ENCODE assay signal across 1 cellular context in the genomic region with DNA sequence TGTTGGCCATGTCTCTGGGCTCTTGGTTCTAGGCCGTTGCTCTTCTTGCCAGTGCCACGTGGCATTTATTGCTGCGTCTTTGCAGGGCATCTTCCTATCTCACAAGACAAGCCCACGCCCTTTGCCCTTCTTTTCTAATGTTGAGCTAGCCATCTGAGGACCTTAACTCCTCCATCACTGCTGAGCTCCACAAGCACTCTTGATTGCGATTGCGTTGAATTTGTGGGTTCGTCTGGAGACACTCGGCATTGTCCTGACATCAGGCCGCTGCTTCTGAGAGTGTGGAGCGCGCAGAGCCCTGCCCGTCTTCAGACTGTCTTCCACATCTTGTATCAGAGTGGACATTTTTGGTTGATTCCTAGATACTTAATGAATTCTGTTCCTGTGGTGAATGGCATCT.
TF ChIP-seq lines count a peak whose summit lies in the region.

No MANE protein-coding gene starts in this region.

TF ChIP-seq in GM12878, 131 proteins besides CTCF, POLR2A, EP300 and RAD21:
- TF ChIP-seq BACH1 (IDR thresholded peaks at IDR 0.05; ENCODE audit: borderline replicate concordance) = no peak
- TF ChIP-seq HDGF (IDR thresholded peaks at IDR 0.05) = no peak
- no peak for TF ChIP-seq FOXK2 (IDR thresholded peaks at IDR 0.05)
- TF ChIP-seq, protein P1, sequence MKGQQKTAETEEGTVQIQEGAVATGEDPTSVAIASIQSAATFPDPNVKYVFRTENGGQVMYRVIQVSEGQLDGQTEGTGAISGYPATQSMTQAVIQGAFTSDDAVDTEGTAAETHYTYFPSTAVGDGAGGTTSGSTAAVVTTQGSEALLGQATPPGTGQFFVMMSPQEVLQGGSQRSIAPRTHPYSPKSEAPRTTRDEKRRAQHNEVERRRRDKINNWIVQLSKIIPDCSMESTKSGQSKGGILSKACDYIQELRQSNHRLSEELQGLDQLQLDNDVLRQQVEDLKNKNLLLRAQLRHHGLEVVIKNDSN (IDR thresholded peaks at IDR 0.05; ENCODE audit: borderline replicate concordance, extremely low read length, insufficient read depth, low read depth, low read length) = no peak
- TF ChIP-seq, protein P2, sequence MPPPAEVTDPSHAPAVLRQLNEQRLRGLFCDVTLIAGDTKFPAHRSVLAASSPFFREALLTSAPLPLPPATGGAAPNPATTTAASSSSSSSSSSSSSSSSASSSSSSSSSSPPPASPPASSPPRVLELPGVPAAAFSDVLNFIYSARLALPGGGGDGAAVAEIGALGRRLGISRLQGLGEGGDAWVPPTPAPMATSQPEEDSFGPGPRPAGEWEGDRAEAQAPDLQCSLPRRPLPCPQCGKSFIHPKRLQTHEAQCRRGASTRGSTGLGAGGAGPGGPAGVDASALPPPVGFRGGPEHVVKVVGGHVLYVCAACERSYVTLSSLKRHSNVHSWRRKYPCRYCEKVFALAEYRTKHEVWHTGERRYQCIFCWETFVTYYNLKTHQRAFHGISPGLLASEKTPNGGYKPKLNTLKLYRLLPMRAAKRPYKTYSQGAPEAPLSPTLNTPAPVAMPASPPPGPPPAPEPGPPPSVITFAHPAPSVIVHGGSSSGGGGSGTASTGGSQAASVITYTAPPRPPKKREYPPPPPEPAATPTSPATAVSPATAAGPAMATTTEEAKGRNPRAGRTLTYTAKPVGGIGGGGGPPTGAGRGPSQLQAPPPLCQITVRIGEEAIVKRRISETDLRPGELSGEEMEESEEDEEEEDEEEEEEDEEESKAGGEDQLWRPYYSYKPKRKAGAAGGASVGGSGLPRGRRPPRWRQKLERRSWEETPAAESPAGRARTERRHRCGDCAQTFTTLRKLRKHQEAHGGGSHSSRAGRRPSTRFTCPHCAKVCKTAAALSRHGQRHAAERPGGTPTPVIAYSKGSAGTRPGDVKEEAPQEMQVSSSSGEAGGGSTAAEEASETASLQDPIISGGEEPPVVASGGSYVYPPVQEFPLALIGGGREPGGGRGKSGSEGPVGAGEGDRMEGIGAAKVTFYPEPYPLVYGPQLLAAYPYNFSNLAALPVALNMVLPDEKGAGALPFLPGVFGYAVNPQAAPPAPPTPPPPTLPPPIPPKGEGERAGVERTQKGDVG (CRISPR knock-in tag; IDR thresholded peaks at IDR 0.05) = no peak
- TF ChIP-seq, protein P3, sequence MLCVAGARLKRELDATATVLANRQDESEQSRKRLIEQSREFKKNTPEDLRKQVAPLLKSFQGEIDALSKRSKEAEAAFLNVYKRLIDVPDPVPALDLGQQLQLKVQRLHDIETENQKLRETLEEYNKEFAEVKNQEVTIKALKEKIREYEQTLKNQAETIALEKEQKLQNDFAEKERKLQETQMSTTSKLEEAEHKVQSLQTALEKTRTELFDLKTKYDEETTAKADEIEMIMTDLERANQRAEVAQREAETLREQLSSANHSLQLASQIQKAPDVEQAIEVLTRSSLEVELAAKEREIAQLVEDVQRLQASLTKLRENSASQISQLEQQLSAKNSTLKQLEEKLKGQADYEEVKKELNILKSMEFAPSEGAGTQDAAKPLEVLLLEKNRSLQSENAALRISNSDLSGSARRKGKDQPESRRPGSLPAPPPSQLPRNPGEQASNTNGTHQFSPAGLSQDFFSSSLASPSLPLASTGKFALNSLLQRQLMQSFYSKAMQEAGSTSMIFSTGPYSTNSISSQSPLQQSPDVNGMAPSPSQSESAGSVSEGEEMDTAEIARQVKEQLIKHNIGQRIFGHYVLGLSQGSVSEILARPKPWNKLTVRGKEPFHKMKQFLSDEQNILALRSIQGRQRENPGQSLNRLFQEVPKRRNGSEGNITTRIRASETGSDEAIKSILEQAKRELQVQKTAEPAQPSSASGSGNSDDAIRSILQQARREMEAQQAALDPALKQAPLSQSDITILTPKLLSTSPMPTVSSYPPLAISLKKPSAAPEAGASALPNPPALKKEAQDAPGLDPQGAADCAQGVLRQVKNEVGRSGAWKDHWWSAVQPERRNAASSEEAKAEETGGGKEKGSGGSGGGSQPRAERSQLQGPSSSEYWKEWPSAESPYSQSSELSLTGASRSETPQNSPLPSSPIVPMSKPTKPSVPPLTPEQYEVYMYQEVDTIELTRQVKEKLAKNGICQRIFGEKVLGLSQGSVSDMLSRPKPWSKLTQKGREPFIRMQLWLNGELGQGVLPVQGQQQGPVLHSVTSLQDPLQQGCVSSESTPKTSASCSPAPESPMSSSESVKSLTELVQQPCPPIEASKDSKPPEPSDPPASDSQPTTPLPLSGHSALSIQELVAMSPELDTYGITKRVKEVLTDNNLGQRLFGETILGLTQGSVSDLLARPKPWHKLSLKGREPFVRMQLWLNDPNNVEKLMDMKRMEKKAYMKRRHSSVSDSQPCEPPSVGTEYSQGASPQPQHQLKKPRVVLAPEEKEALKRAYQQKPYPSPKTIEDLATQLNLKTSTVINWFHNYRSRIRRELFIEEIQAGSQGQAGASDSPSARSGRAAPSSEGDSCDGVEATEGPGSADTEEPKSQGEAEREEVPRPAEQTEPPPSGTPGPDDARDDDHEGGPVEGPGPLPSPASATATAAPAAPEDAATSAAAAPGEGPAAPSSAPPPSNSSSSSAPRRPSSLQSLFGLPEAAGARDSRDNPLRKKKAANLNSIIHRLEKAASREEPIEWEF (IDR thresholded peaks at IDR 0.05; ENCODE audit: insufficient replicate concordance, low read depth, low read length) = no peak
- TF ChIP-seq, protein P4, sequence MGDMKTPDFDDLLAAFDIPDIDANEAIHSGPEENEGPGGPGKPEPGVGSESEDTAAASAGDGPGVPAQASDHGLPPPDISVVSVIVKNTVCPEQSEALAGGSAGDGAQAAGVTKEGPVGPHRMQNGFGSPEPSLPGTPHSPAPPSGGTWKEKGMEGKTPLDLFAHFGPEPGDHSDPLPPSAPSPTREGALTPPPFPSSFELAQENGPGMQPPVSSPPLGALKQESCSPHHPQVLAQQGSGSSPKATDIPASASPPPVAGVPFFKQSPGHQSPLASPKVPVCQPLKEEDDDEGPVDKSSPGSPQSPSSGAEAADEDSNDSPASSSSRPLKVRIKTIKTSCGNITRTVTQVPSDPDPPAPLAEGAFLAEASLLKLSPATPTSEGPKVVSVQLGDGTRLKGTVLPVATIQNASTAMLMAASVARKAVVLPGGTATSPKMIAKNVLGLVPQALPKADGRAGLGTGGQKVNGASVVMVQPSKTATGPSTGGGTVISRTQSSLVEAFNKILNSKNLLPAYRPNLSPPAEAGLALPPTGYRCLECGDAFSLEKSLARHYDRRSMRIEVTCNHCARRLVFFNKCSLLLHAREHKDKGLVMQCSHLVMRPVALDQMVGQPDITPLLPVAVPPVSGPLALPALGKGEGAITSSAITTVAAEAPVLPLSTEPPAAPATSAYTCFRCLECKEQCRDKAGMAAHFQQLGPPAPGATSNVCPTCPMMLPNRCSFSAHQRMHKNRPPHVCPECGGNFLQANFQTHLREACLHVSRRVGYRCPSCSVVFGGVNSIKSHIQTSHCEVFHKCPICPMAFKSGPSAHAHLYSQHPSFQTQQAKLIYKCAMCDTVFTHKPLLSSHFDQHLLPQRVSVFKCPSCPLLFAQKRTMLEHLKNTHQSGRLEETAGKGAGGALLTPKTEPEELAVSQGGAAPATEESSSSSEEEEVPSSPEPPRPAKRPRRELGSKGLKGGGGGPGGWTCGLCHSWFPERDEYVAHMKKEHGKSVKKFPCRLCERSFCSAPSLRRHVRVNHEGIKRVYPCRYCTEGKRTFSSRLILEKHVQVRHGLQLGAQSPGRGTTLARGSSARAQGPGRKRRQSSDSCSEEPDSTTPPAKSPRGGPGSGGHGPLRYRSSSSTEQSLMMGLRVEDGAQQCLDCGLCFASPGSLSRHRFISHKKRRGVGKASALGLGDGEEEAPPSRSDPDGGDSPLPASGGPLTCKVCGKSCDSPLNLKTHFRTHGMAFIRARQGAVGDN (IDR thresholded peaks at IDR 0.05) = no peak
- no peak for TF ChIP-seq BRCA1 (IDR thresholded peaks at IDR 0.05; ENCODE audit: low read depth, low read length)
- TF ChIP-seq KLF5 (IDR thresholded peaks at IDR 0.05; ENCODE audit: partially characterized antibody) = no peak
- no peak for TF ChIP-seq SMARCA5 (IDR thresholded peaks at IDR 0.05)
- TF ChIP-seq POLR2AphosphoS5 (IDR thresholded peaks at IDR 0.05; ENCODE audit: low read length) = no peak
- TF ChIP-seq, protein P5, sequence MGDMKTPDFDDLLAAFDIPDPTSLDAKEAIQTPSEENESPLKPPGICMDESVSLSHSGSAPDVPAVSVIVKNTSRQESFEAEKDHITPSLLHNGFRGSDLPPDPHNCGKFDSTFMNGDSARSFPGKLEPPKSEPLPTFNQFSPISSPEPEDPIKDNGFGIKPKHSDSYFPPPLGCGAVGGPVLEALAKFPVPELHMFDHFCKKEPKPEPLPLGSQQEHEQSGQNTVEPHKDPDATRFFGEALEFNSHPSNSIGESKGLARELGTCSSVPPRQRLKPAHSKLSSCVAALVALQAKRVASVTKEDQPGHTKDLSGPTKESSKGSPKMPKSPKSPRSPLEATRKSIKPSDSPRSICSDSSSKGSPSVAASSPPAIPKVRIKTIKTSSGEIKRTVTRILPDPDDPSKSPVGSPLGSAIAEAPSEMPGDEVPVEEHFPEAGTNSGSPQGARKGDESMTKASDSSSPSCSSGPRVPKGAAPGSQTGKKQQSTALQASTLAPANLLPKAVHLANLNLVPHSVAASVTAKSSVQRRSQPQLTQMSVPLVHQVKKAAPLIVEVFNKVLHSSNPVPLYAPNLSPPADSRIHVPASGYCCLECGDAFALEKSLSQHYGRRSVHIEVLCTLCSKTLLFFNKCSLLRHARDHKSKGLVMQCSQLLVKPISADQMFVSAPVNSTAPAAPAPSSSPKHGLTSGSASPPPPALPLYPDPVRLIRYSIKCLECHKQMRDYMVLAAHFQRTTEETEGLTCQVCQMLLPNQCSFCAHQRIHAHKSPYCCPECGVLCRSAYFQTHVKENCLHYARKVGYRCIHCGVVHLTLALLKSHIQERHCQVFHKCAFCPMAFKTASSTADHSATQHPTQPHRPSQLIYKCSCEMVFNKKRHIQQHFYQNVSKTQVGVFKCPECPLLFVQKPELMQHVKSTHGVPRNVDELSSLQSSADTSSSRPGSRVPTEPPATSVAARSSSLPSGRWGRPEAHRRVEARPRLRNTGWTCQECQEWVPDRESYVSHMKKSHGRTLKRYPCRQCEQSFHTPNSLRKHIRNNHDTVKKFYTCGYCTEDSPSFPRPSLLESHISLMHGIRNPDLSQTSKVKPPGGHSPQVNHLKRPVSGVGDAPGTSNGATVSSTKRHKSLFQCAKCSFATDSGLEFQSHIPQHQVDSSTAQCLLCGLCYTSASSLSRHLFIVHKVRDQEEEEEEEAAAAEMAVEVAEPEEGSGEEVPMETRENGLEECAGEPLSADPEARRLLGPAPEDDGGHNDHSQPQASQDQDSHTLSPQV (IDR thresholded peaks at IDR 0.05) = no peak
- TF ChIP-seq CBFB (IDR thresholded peaks at IDR 0.05; ENCODE audit: low read depth) = no peak
- no peak for TF ChIP-seq MYC (IDR thresholded peaks at IDR 0.05; ENCODE audit: insufficient read depth, insufficient read length, insufficient replicate concordance, low read length, severe bottlenecking)
- no peak for TF ChIP-seq FOXM1 (IDR thresholded peaks at IDR 0.05; ENCODE audit: low read depth, low read length)
- TF ChIP-seq ASH2L (IDR thresholded peaks at IDR 0.05; ENCODE audit: borderline replicate concordance, low read depth) = no peak
- TF ChIP-seq, protein P6, sequence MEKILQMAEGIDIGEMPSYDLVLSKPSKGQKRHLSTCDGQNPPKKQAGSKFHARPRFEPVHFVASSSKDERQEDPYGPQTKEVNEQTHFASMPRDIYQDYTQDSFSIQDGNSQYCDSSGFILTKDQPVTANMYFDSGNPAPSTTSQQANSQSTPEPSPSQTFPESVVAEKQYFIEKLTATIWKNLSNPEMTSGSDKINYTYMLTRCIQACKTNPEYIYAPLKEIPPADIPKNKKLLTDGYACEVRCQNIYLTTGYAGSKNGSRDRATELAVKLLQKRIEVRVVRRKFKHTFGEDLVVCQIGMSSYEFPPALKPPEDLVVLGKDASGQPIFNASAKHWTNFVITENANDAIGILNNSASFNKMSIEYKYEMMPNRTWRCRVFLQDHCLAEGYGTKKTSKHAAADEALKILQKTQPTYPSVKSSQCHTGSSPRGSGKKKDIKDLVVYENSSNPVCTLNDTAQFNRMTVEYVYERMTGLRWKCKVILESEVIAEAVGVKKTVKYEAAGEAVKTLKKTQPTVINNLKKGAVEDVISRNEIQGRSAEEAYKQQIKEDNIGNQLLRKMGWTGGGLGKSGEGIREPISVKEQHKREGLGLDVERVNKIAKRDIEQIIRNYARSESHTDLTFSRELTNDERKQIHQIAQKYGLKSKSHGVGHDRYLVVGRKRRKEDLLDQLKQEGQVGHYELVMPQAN (conservative IDR thresholded peaks at IDR 0.05) = no peak
- TF ChIP-seq SMC3 (IDR thresholded peaks at IDR 0.05; ENCODE audit: borderline replicate concordance, low read length) = no peak
- no peak for TF ChIP-seq MTA2 (IDR thresholded peaks at IDR 0.05; ENCODE audit: low read depth)
- TF ChIP-seq, protein P7, sequence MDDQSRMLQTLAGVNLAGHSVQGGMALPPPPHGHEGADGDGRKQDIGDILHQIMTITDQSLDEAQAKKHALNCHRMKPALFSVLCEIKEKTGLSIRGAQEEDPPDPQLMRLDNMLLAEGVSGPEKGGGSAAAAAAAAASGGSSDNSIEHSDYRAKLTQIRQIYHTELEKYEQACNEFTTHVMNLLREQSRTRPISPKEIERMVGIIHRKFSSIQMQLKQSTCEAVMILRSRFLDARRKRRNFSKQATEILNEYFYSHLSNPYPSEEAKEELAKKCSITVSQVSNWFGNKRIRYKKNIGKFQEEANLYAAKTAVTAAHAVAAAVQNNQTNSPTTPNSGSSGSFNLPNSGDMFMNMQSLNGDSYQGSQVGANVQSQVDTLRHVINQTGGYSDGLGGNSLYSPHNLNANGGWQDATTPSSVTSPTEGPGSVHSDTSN (IDR thresholded peaks at IDR 0.05; ENCODE audit: insufficient replicate concordance, low read depth, low read length) = no peak
